8 cellular contexts compared by ENCODE assay signal in the genomic region with DNA sequence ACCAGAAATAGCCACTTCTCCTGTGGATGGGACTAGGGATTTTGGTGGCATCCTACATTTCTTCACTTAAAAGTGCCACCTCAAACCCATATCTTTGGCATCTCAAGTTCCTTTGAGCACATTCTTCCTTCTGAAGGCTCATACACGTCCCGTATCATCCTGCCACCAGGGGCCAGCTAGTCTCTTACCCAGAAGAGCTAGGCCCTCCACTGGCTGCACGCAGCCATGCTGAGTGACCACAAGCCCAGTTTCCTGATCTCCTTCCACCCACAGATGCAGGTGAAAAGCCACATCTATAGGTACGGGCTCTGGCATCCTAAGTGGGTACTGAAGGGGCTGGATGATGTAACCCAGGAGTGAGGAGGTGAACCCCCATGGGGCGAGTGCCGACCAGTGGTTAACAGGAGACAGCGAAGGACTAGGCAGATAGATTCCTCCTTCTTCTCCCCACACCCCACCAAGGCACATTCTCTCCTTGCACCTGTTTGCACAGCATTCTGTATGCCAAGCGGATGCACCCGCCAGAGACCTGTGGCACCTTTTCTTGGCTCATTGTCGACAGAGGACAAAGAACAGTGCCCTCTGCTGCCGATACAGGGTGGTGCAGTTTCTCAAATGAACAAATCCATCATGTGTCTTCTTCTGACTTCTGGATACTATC. TPM values are rescaled to one million over a fixed set of nuclear protein-coding genes. Genes with fewer than 3 reads are reported as not detected.
DNase-seq lines count a peak whose midpoint lies in the region; ATAC-seq and TF ChIP-seq lines count a peak whose summit lies in the region.

No MANE protein-coding gene starts in this region.

- H3K27ac Mint-ChIP-seq in T-helper 17 cell, result peak overlapping the region; percentile 14

- H3K4me3 Mint-ChIP-seq in T-helper 17 cell, result no peak overlapping the region

- TF ChIP-seq CTCF in GM12865 (IDR thresholded peaks at IDR 0.05; ENCODE audit: insufficient read depth, low read depth, low read length, missing control alignments), result peak; percentile 84

- peak; percentile 52 for ATAC-seq in T-helper 17 cell
- ATAC-seq in GM18520 (IDR thresholded peaks at IDR 0.05; ENCODE audit: unreplicated experiment), result no peak
- no peak for ATAC-seq in HG02852 (IDR thresholded peaks at IDR 0.05; ENCODE audit: unreplicated experiment)

- DNase-seq in GM12865 (ENCODE audit: low read depth) (peak; percentile 83), T-helper 17 cell (peak in 2 of 3 donors; percentile 9 to 33), astrocyte of the hippocampus (ENCODE audit: low read depth, low spot score) (peak; percentile 61), iPS-NIHi11 (ENCODE audit: low spot score) (peak; percentile 79)
- DNase-seq in stimulated activated CD4-positive, alpha-beta T cell treated with anti-CD3 and anti-CD28 coated beads, TNF-alpha, amount 100 ng/mL, for 1 hour (ENCODE audit: low read depth in 3 of 3, low spot score in 1 of 3), result peak in 2 of 3 donors; percentile 10 to 43

- no peak overlapping the region for H3K4me3 ChIP-seq in GM12865 (ENCODE audit: low read depth, low read length)

- H3K36me3 ChIP-seq in KOPT-K1 (ENCODE audit: insufficient read depth, low read length), result no peaks in the 10 kb centered on the region

- H3K4me1 Mint-ChIP-seq in T-helper 17 cell, result peaks cover 17% of the 10 kb centered on the region

- peaks cover 22% of the 10 kb centered on the region for H3K27me3 Mint-ChIP-seq in T-helper 17 cell

- H3K36me3 Mint-ChIP-seq in T-helper 17 cell (ENCODE audit: low read depth), result no peaks in the 10 kb centered on the region

- H3K27ac ChIP-seq in KOPT-K1 (ENCODE audit: low read depth, low read length, poor library complexity, severe bottlenecking), result peak overlapping the region; percentile 44

- H3K9me3 ChIP-seq in KOPT-K1 (ENCODE audit: insufficient read depth, low read length, poor library complexity, severe bottlenecking) (no peaks in the 10 kb centered on the region), T-helper 17 cell (ENCODE audit: control insufficient read depth, low read length, poor library complexity, severe bottlenecking) (no peaks in the 10 kb centered on the region)

RNA-seq across cellular contexts. Expression of a gene that starts 14.4 kb away (rescaled TPM):
- total RNA-seq in T-helper 17 cell, result 1 to 10 TPM in 1 of 2 donors, not detected in 1; 4.1 TPM

RNA-seq across cellular contexts. Expression of a gene that starts 43.7 kb away (rescaled TPM):
- total RNA-seq in T-helper 17 cell, result 1 to 10 TPM in 1 of 2 donors, under 1 TPM in 1; 0.57 to 1.5 TPM

Comparison
In these comparisons a context has a peak if more than half of its experiments do, and no peak if none do; other contexts are left out.
1. DNase-seq: peak in every context shown above with its lines; median percentile 83 in GM12865; 79 in iPS-NIHi11; 61 in astrocyte of the hippocampus; 26 in stimulated activated CD4-positive, alpha-beta T cell treated with anti-CD3 and anti-CD28 coated beads, TNF-alpha, amount 100 ng/mL, for 1 hour; 21 in T-helper 17 cell.